ENCODE assay signal across 11 cellular contexts in the genomic region with DNA sequence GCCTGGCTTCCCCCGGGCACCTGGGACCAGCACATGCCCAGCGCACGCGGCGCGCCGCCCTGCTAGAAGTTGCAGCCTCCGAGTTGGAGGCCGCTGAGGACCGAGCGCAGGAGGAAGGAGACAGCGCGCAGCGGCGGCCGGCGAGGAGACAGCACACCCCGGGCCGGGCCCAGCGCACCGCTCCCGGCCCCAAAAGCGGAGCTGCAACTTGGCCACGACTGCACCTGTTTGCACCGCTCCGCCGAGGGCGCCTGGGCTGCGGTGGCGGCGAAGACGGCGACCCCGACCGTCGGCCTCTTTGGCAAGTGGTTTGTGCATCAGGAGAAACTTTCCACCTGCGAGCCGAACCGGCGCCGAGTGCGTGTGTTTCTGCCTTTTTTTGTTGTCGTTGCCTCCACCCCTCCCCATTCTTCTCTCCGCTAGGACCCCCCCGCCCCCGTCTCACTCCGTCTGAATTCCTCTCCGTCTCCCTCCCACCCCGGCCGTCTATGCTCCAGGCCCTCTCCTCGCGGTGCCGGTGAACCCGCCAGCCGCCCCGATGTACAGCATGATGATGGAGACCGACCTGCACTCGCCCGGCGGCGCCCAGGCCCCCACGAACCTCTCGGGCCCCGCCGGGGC. TPM values are rescaled to one million over a fixed set of nuclear protein-coding genes. Genes with fewer than 3 reads are reported as not detected.
A peak's percentile ranks its signal among the peaks of the same experiment; 100 is the strongest.
DNase-seq lines count a peak whose midpoint lies in the region; ATAC-seq and TF ChIP-seq lines count a peak whose summit lies in the region.
"Had no signal": no experiment of that assay in that cellular context is flagged by ENCODE, and none has a peak within 500 bp of the region (broad histone marks: within the 10 kb centered on the region; RNA-seq: fewer than 3 reads in every experiment).

A gene (plus strand): TSS at position 29 of the 621 bp plus-strand sequence. CDS start 510 bp downstream, at position 539.

- H3K9me3 ChIP-seq in psoas muscle (no peaks in the 10 kb centered on the region), thyroid gland (no peaks in the 10 kb centered on the region)

- H3K4me1 ChIP-seq in psoas muscle (no peaks in the 10 kb centered on the region), thyroid gland (peaks cover 8 to 14% of the 10 kb centered on the region in 2 donors)

- 1 to 2% (median 2%) methylated on average over 53 to 65 of the region's 65 CpGs for WGBS in psoas muscle, 3 donors
- WGBS in thyroid gland, 2 donors = 4 to 8% methylated on average over 36 to 46 of the region's 65 CpGs

- TF ChIP-seq POLR2A in thyroid gland (IDR thresholded peaks at IDR 0.05) = no peak

- no peak for ATAC-seq in psoas muscle

- peak within 1 kb of the TSS; percentile 49 for H3K4me3 Mint-ChIP-seq in endothelial cell (ENCODE audit: unreplicated experiment)

- no peaks in the 10 kb centered on the region for H3K36me3 Mint-ChIP-seq in endothelial cell (ENCODE audit: low read depth, unreplicated experiment)

- no peak within 1 kb of the TSS for H3K27ac Mint-ChIP-seq in endothelial cell (ENCODE audit: unreplicated experiment)

- H3K36me3 ChIP-seq in psoas muscle (ENCODE audit: insufficient read depth in 1 of 2, low read depth in 1 of 2) (no peaks in the 10 kb centered on the region), thyroid gland (no peaks in the 10 kb centered on the region)

- no peaks in the 10 kb centered on the region for H3K9me3 Mint-ChIP-seq in endothelial cell (ENCODE audit: unreplicated experiment)

- H3K27me3 Mint-ChIP-seq in endothelial cell (ENCODE audit: unreplicated experiment) = peaks cover 32% of the 10 kb centered on the region

- DNase-seq in DMS 273 (lab: John Stamatoyannopoulos, UW; ENCODE audit: unreplicated experiment) = peak; percentile 70
- no peak for DNase-seq in DMS 273 treated with DMSO at 0.1 percent for 48 hours (lab: John Stamatoyannopoulos, UW)
- DNase-seq in NCI-H1105 treated with DMSO at 0.1 percent for 48 hours (lab: John Stamatoyannopoulos, UW) = peak; percentile 70
- no peak for DNase-seq in endothelial cell (ENCODE audit: low spot score)
- no peak for DNase-seq in psoas muscle
- no peak for DNase-seq in thyroid gland
- DNase-seq in ureter (ENCODE audit: low spot score) = no peak
- DNase-seq in T-helper 9 cell = no peak
- DNase-seq: IMR-90, mammary epithelial cell had no signal

- H3K27me3 ChIP-seq in psoas muscle (ENCODE audit: insufficient read depth in 3 of 3, low read length in 2 of 3) (peaks cover 12 to 92% (median 27%) of the 10 kb centered on the region in 3 donors), thyroid gland (peaks cover 39% of the 10 kb centered on the region)

- H3K4me3 ChIP-seq in psoas muscle = peak within 1 kb of the TSS; percentile 49
- no peak within 1 kb of the TSS for H3K4me3 ChIP-seq in thyroid gland (replicated peaks in 1 of 3)

- H3K27ac ChIP-seq in psoas muscle (no peak within 1 kb of the TSS), thyroid gland (no peak within 1 kb of the TSS)
- H3K27ac ChIP-seq: 22Rv1 had no signal

- TF ChIP-seq CTCF in endothelial cell (IDR thresholded peaks at IDR 0.05; ENCODE audit: unreplicated experiment) = no peak
- TF ChIP-seq CTCF in psoas muscle (IDR thresholded peaks at IDR 0.05) = no peak
- no peak for TF ChIP-seq CTCF in thyroid gland (IDR thresholded peaks at IDR 0.05)

- intact Hi-C loops in psoas muscle (cut with DNase I) = no loop called here
- intact Hi-C loops in thyroid gland (cut with DNase I) = no loop called here

- peaks cover 25% of the 10 kb centered on the region for H3K4me1 Mint-ChIP-seq in endothelial cell (ENCODE audit: unreplicated experiment)

RNA-seq across cellular contexts. Expression of the gene that starts here (rescaled TPM):
- 1.7 TPM for total RNA-seq in endothelial cell (ENCODE audit: unreplicated experiment)
- not detected for total RNA-seq in psoas muscle
- not detected for polyA plus RNA-seq in psoas muscle
- under 1 TPM in 1 of 4 donors, not detected in 3; 0.11 TPM for total RNA-seq in thyroid gland
- not detected for total RNA-seq in ureter
- total RNA-seq: IMR-90, mammary epithelial cell had no signal
- polyA plus RNA-seq: IMR-90, mammary epithelial cell had no signal

Comparison
In these comparisons a context has a peak if more than half of its experiments do, and no peak if none do; other contexts are left out.
1. DNase-seq: peak in DMS 273 (single experiment) and NCI-H1105 treated with DMSO at 0.1 percent for 48 hours (single experiment); none in DMS 273 treated with DMSO at 0.1 percent for 48 hours (single experiment), endothelial cell (single experiment), psoas muscle (0 of 2), thyroid gland (0 of 2), ureter (single experiment) and T-helper 9 cell (single experiment).